Comparison of ENCODE assay signal across 2 cellular contexts in genomic region chr10:84171700-84172434, GRCh38.
A peak's percentile ranks its signal among the peaks of the same experiment; 100 is the strongest.
TF ChIP-seq lines count a peak whose summit lies in the region.

No MANE protein-coding gene starts in this region.

TF ChIP-seq in GM12891, 5 proteins besides CTCF, POLR2A, EP300 and RAD21:
- peak; percentile 26; the same call in 1 of the 2 replicates for TF ChIP-seq SPI1 (IDR thresholded peaks at IDR 0.05; ENCODE audit: low read depth, low read length)
TF ChIP-seq in GM12891: peak in this region for 1; not testable (repeated sequence) for 4.

TF ChIP-seq in HepG2, 621 proteins besides CTCF, POLR2A, EP300 and RAD21:
- TF ChIP-seq ELF3 (CRISPR knock-in tag; IDR thresholded peaks at IDR 0.05): 0 out of 2 replicates have a peak, but pooled peaks have one; percentile 17
- TF ChIP-seq, protein P1, sequence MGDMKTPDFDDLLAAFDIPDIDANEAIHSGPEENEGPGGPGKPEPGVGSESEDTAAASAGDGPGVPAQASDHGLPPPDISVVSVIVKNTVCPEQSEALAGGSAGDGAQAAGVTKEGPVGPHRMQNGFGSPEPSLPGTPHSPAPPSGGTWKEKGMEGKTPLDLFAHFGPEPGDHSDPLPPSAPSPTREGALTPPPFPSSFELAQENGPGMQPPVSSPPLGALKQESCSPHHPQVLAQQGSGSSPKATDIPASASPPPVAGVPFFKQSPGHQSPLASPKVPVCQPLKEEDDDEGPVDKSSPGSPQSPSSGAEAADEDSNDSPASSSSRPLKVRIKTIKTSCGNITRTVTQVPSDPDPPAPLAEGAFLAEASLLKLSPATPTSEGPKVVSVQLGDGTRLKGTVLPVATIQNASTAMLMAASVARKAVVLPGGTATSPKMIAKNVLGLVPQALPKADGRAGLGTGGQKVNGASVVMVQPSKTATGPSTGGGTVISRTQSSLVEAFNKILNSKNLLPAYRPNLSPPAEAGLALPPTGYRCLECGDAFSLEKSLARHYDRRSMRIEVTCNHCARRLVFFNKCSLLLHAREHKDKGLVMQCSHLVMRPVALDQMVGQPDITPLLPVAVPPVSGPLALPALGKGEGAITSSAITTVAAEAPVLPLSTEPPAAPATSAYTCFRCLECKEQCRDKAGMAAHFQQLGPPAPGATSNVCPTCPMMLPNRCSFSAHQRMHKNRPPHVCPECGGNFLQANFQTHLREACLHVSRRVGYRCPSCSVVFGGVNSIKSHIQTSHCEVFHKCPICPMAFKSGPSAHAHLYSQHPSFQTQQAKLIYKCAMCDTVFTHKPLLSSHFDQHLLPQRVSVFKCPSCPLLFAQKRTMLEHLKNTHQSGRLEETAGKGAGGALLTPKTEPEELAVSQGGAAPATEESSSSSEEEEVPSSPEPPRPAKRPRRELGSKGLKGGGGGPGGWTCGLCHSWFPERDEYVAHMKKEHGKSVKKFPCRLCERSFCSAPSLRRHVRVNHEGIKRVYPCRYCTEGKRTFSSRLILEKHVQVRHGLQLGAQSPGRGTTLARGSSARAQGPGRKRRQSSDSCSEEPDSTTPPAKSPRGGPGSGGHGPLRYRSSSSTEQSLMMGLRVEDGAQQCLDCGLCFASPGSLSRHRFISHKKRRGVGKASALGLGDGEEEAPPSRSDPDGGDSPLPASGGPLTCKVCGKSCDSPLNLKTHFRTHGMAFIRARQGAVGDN (CRISPR knock-in tag; IDR thresholded peaks at IDR 0.05): peak; percentile 20; the same call in 1 of the 2 replicates
TF ChIP-seq in HepG2: peak in this region for 2; not testable (repeated sequence) for 619.
